In the genomic region with DNA sequence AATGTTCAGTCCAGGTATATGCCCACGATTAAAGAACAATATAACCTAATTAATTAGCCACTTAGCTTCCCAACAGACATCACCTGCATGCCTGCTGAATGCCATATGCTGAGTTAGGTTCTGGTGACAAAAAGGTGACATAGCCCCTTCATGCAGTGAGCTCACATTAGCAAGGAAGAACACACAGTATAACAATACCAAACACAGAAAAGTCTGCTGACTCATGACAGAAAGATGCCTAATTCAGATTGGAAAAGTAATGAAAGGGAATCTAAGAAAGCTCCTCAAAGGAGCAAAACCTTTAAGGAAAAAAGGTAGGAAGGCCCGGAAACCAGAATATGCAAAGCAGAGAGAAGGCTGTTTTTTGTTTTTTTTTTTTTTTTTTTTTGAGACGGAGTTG, we compare ENCODE assay signal across 1 cellular context.
A peak's percentile ranks its signal among the peaks of the same experiment; 100 is the strongest.
TF ChIP-seq lines count a peak whose summit lies in the region.

No MANE protein-coding gene starts in this region.

TF ChIP-seq in A549, 52 proteins besides CTCF, POLR2A, EP300 and RAD21:
- no peak for TF ChIP-seq SREBF2 (IDR thresholded peaks at IDR 0.05)
- peak; percentile 47 for TF ChIP-seq MAFK (IDR thresholded peaks at IDR 0.05; ENCODE audit: partially characterized antibody)
- TF ChIP-seq, protein P1, sequence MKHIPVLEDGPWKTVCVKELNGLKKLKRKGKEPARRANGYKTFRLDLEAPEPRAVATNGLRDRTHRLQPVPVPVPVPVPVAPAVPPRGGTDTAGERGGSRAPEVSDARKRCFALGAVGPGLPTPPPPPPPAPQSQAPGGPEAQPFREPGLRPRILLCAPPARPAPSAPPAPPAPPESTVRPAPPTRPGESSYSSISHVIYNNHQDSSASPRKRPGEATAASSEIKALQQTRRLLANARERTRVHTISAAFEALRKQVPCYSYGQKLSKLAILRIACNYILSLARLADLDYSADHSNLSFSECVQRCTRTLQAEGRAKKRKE (CRISPR knock-in tag; IDR thresholded peaks at IDR 0.05; ENCODE audit: low read depth): no peak
